15 cellular contexts compared by ENCODE assay signal in the genomic region with DNA sequence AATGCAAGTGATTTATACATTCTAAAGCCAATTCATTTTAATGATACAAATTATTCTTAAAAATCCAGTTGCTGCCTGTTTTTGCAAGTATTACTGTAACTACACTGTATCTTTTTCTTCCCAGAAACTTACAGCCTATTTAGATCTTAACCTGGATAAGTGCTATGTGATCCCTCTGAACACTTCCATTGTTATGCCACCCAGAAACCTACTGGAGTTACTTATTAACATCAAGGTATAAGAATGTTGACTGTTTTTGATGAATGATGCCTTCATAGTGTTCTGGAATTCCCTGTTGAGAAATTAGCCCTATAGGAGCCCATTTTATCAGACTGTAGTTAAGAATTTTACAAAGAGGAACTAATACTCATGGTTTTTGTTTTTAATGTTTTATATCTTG. TPM values are rescaled to one million over a fixed set of nuclear protein-coding genes. Genes with fewer than 3 reads are reported as not detected.
DNase-seq lines count a peak whose midpoint lies in the region; ATAC-seq and TF ChIP-seq lines count a peak whose summit lies in the region.
"Had no signal": no experiment of that assay in that cellular context is flagged by ENCODE, and none has a peak within 500 bp of the region (broad histone marks: within the 10 kb centered on the region; RNA-seq: fewer than 3 reads in every experiment).

No MANE protein-coding gene starts in this region.

- ATAC-seq in left colon (peak; percentile 27), natural killer cell (no peak)

- no peak for TF ChIP-seq CTCF in natural killer cell (IDR thresholded peaks at IDR 0.05)

- H3K4me3 Mint-ChIP-seq in activated naive CD8-positive, alpha-beta T cell treated with anti-CD3 and anti-CD28 coated beads for 36 hours = no peak overlapping the region
- H3K4me3 Mint-ChIP-seq in natural killer cell = no peak overlapping the region

- H3K27ac Mint-ChIP-seq in activated naive CD8-positive, alpha-beta T cell treated with anti-CD3 and anti-CD28 coated beads for 36 hours = peak overlapping the region; percentile 10
- H3K27ac Mint-ChIP-seq in natural killer cell = peak overlapping the region in 1 of 2 donors; percentile 65

- DNase-seq in DMS53 (lab: John Stamatoyannopoulos, UW) (peak; percentile 1), DMS53 treated with DMSO at 0.1 percent for 48 hours (lab: John Stamatoyannopoulos, UW; ENCODE audit: unreplicated experiment) (no peak), left colon (no peak), amygdala (lab: John Stamatoyannopoulos, UW) (no peak), midbrain (lab: John Stamatoyannopoulos, UW) (no peak), natural killer cell (no peak)
- no peak for DNase-seq in activated naive CD8-positive, alpha-beta T cell treated with anti-CD3 and anti-CD28 coated beads for 36 hours
- DNase-seq in activated naive CD4-positive, alpha-beta T cell treated with anti-CD3 and anti-CD28 coated beads, Interleukin-2, amount 50 U/mL, for 16 hours = no peak
- DNase-seq: C1 segment of cervical spinal cord; GM23248; NCI-H1105; NCI-H1694 treated with DMSO at 0.1 percent for 48 hours; NCI-H345; NCI-H69; NK-92 treated with Interleukin-12 subunit alpha and Interleukin-12 subunit beta, amount 100 ng/mL, for 24 hours had no signal

- no peaks in the 10 kb centered on the region for H3K27me3 Mint-ChIP-seq in activated naive CD8-positive, alpha-beta T cell treated with anti-CD3 and anti-CD28 coated beads for 36 hours
- H3K27me3 Mint-ChIP-seq in natural killer cell (ENCODE audit: low read depth in 2 of 2) = no peaks in the 10 kb centered on the region

- H3K4me1 Mint-ChIP-seq in activated naive CD8-positive, alpha-beta T cell treated with anti-CD3 and anti-CD28 coated beads for 36 hours = peaks cover 43% of the 10 kb centered on the region
- peaks cover 34 to 36% of the 10 kb centered on the region in 2 donors for H3K4me1 Mint-ChIP-seq in natural killer cell

- no peaks in the 10 kb centered on the region for H3K9me3 Mint-ChIP-seq in activated naive CD8-positive, alpha-beta T cell treated with anti-CD3 and anti-CD28 coated beads for 36 hours
- no peaks in the 10 kb centered on the region for H3K9me3 Mint-ChIP-seq in natural killer cell

- H3K36me3 Mint-ChIP-seq in activated naive CD8-positive, alpha-beta T cell treated with anti-CD3 and anti-CD28 coated beads for 36 hours = peaks cover 59% of the 10 kb centered on the region
- peaks cover 45% of the 10 kb centered on the region for H3K36me3 Mint-ChIP-seq in natural killer cell

- intact Hi-C loops in left colon (cut with DNase I, micrococcal nuclease) (no loop called here), natural killer cell (cut with micrococcal nuclease) (no loop called here)

RNA-seq across cellular contexts. Expression of a gene that starts 25.0 kb away (rescaled TPM):
- 10 to 100 TPM; 90.7 to 95.9 TPM for total RNA-seq in activated naive CD8-positive, alpha-beta T cell treated with anti-CD3 and anti-CD28 coated beads for 36 hours
- total RNA-seq in left colon (100 to 1,000 TPM; 393 to 473 TPM), natural killer cell (100 to 1,000 TPM; 305 to 387 (median 309) TPM)

RNA-seq across cellular contexts. Expression of a gene that starts 45.5 kb away (rescaled TPM):
- 10 to 100 TPM; 33.0 to 33.7 TPM for total RNA-seq in activated naive CD8-positive, alpha-beta T cell treated with anti-CD3 and anti-CD28 coated beads for 36 hours
- total RNA-seq in left colon = 10 to 100 TPM; 23.0 to 26.3 TPM
- total RNA-seq in natural killer cell = 10 to 100 TPM; 25.5 to 28.3 (median 26.9) TPM
